In genomic region chr19:49983645-49984229, GRCh38 we compare ENCODE assay signal across 1 cellular context.
TF ChIP-seq lines count a peak whose summit lies in the region.

No MANE protein-coding gene starts in this region.

TF ChIP-seq in HEK293, 187 proteins besides CTCF, POLR2A, EP300 and RAD21 (continued from another document):
- TF ChIP-seq ZNF513 (tag by site-specific recombination; IDR thresholded peaks at IDR 0.05) (no peak), ZNF423 (tag by site-specific recombination; IDR thresholded peaks at IDR 0.05) (peak; percentile 95), ZBTB48 (tag by site-specific recombination; IDR thresholded peaks at IDR 0.05) (no peak), ZNF654 (tag by site-specific recombination; IDR thresholded peaks at IDR 0.05; ENCODE audit: low read depth) (peak; percentile 62), PATZ1 (tag by site-specific recombination; IDR thresholded peaks at IDR 0.05) (0 out of 2 replicates have a peak, but pooled peaks have one; percentile 29), ZNF660 (tag by site-specific recombination; IDR thresholded peaks at IDR 0.05) (0 out of 2 replicates have a peak, but pooled peaks have one; percentile 34)
